Comparison of ENCODE assay signal across 8 cellular contexts in genomic region chr1:17826165-17826488, GRCh38.
DNase-seq lines count a peak whose midpoint lies in the region; ATAC-seq and TF ChIP-seq lines count a peak whose summit lies in the region.

No MANE protein-coding gene starts in this region.

- ATAC-seq in GM21381 (IDR thresholded peaks at IDR 0.05; ENCODE audit: unreplicated experiment), result no peak

- H3K4me1 Mint-ChIP-seq in endothelial cell (ENCODE audit: unreplicated experiment) (no peaks in the 10 kb centered on the region), neural crest cell (no peaks in the 10 kb centered on the region)

- H3K9me3 Mint-ChIP-seq in endothelial cell (ENCODE audit: unreplicated experiment) (no peaks in the 10 kb centered on the region), neural crest cell (no peaks in the 10 kb centered on the region)

- peak; percentile 26 for DNase-seq in NCI-H146 (lab: John Stamatoyannopoulos, UW)
- DNase-seq in NCI-H146 treated with DMSO at 0.1 percent for 48 hours (lab: John Stamatoyannopoulos, UW; ENCODE audit: unreplicated experiment), result no peak
- DNase-seq in NCI-H82 (lab: John Stamatoyannopoulos, UW), result peak; percentile 77
- peak; percentile 85 for DNase-seq in endothelial cell (ENCODE audit: low spot score)
- peak; percentile 68 for DNase-seq in neural crest cell (ENCODE audit: low read depth, low spot score)
- DNase-seq in NCI-H446 treated with DMSO at 0.1 percent for 48 hours (lab: John Stamatoyannopoulos, UW), result no peak
- DNase-seq in dedifferentiated amniotic fluid mesenchymal stem cell (ENCODE audit: extremely low spot score), result no peak

- no peaks in the 10 kb centered on the region for H3K36me3 Mint-ChIP-seq in endothelial cell (ENCODE audit: low read depth, unreplicated experiment)
- H3K36me3 Mint-ChIP-seq in neural crest cell (ENCODE audit: low read depth), result no peaks in the 10 kb centered on the region

- no peaks in the 10 kb centered on the region for H3K27me3 Mint-ChIP-seq in endothelial cell (ENCODE audit: unreplicated experiment)
- peaks cover 43% of the 10 kb centered on the region for H3K27me3 Mint-ChIP-seq in neural crest cell (ENCODE audit: low read depth)

- TF ChIP-seq CTCF in endothelial cell (IDR thresholded peaks at IDR 0.05; ENCODE audit: unreplicated experiment), result peak; percentile 88
- peak; percentile 70 for TF ChIP-seq CTCF in neural crest cell (conservative IDR thresholded peaks at IDR 0.05)

- no peak overlapping the region for H3K4me3 Mint-ChIP-seq in endothelial cell (ENCODE audit: unreplicated experiment)
- no peak overlapping the region for H3K4me3 Mint-ChIP-seq in neural crest cell

- H3K27ac Mint-ChIP-seq in endothelial cell (ENCODE audit: unreplicated experiment) (no peak overlapping the region), neural crest cell (ENCODE audit: unreplicated experiment) (no peak overlapping the region)

Comparison
In these comparisons a context has a peak if more than half of its experiments do, and no peak if none do; other contexts are left out.
1. DNase-seq: peak in NCI-H146 (single experiment), NCI-H82 (single experiment), endothelial cell (single experiment) and neural crest cell (single experiment); none in NCI-H146 treated with DMSO at 0.1 percent for 48 hours (single experiment), NCI-H446 treated with DMSO at 0.1 percent for 48 hours (single experiment) and dedifferentiated amniotic fluid mesenchymal stem cell (single experiment).